27 cellular contexts compared by ENCODE assay signal in genomic region chr3:38493019-38493418, GRCh38. TPM values are rescaled to one million over a fixed set of nuclear protein-coding genes. Genes with fewer than 3 reads are reported as not detected.
A peak's percentile ranks its signal among the peaks of the same experiment; 100 is the strongest.
DNase-seq lines count a peak whose midpoint lies in the region; ATAC-seq, FAIRE-seq and TF ChIP-seq lines count a peak whose summit lies in the region.
"Had no signal": no experiment of that assay in that cellular context is flagged by ENCODE, and none has a peak within 500 bp of the region (broad histone marks: within the 10 kb centered on the region; RNA-seq: fewer than 3 reads in every experiment).

No MANE protein-coding gene starts in this region.

- no peaks in the 10 kb centered on the region for H3K9me1 ChIP-seq in keratinocyte (ENCODE audit: control insufficient read depth, extremely low read depth, insufficient read depth, low read length)

- CTCF ChIA-PET in activated naive CD4-positive, alpha-beta T cell treated with anti-CD3 and anti-CD28 coated beads, Interleukin-2, amount 10 ng/mL, durations not matched to agents 7 days and 5 days (lab: Charles Lee), result no interaction called here

- H3K9ac ChIP-seq in keratinocyte (ENCODE audit: control insufficient read depth, extremely low read depth, insufficient read depth, low read length), result no peak overlapping the region

- H2AFZ ChIP-seq in keratinocyte (ENCODE audit: control insufficient read depth, low read length), result peak overlapping the region; percentile 7

- peaks cover 3% of the 10 kb centered on the region for H3K4me1 ChIP-seq in keratinocyte (ENCODE audit: control insufficient read depth, extremely low read depth, insufficient read depth, low read length)

- FAIRE-seq in keratinocyte (lab: Jason Lieb, UNC), result no peak
- FAIRE-seq: GM19239 had no signal

- peak; percentile 12 for DNase-seq in ACHN
- peak; percentile 59 for DNase-seq in HCEC 1CT
- peak; percentile 12 for DNase-seq in choroid plexus epithelial cell (ENCODE audit: low read depth)
- no peak for DNase-seq in keratinocyte (ENCODE audit: low read depth, low spot score)
- no peak for DNase-seq in activated naive CD4-positive, alpha-beta T cell treated with anti-CD3 and anti-CD28 coated beads, Interleukin-2, amount 10 ng/mL, durations not matched to agents 7 days and 5 days
- no peak for DNase-seq in GM19238 (ENCODE audit: insufficient read length, low spot score)
- DNase-seq: activated CD4-positive, CD25-positive, alpha-beta regulatory T cell; activated T-cell treated with anti-CD3 and anti-CD28 coated beads, Interleukin-2, amount 50 U/mL, for 48 hours; CD4-positive, CD25-positive, alpha-beta regulatory T cell; effector CD4-positive, alpha-beta T cell; foreskin keratinocyte; KG1; kidney glomerular epithelial cell; NCI-H1092 treated with DMSO at 0.1 percent for 48 hours; NCI-H2081 treated with DMSO at 0.1 percent for 48 hours; NCI-H526; stimulated activated CD4-positive, alpha-beta T cell treated with anti-CD3 and anti-CD28 coated beads, Interleukin-12 subunit alpha, Interleukin-12 subunit beta, amount 100 ng/mL, for 4 hours had no signal

- no peaks in the 10 kb centered on the region for H3K79me2 ChIP-seq in keratinocyte (ENCODE audit: control insufficient read depth, insufficient read depth, low read length)

- no peak overlapping the region for H3K4me2 ChIP-seq in keratinocyte (ENCODE audit: control insufficient read depth, extremely low read depth, insufficient read depth, low read depth, low read length)

- no peaks in the 10 kb centered on the region for H3K27me3 Mint-ChIP-seq in activated naive CD4-positive, alpha-beta T cell treated with anti-CD3 and anti-CD28 coated beads, Interleukin-2, amount 10 ng/mL, durations not matched to agents 7 days and 5 days
- H3K27me3 Mint-ChIP-seq: activated naive CD8-positive, alpha-beta T cell; CD4-positive, CD25-positive, alpha-beta regulatory T cell; type B pancreatic cell had no signal

- dilution Hi-C loops in keratinocyte (cut with MboI; ENCODE audit: extremely low pct_ligation_motif_present, low sequenced_read_pairs), result no loop called here

- H3K9me3 Mint-ChIP-seq in activated naive CD4-positive, alpha-beta T cell treated with anti-CD3 and anti-CD28 coated beads, Interleukin-2, amount 10 ng/mL, durations not matched to agents 7 days and 5 days, result no peaks in the 10 kb centered on the region
- H3K9me3 Mint-ChIP-seq: CD4-positive, CD25-positive, alpha-beta regulatory T cell; neural crest cell; T-helper 2 cell treated with Interferon-gamma antibody and Interleukin-4, amounts not matched to agents 5 μg/mL and 100 μg/mL, for 36 hours; type B pancreatic cell had no signal

- no peak for ATAC-seq in HG02798 (IDR thresholded peaks at IDR 0.05; ENCODE audit: poor library complexity, unreplicated experiment)
- ATAC-seq in GM19455 (IDR thresholded peaks at IDR 0.05; ENCODE audit: unreplicated experiment), result no peak
- ATAC-seq: foreskin keratinocyte had no signal

- no peaks in the 10 kb centered on the region for H3K9me3 ChIP-seq in keratinocyte (ENCODE audit: control insufficient read depth, low read depth, low read length)
- H3K9me3 ChIP-seq: HAP-1, SJSA1 had no signal

- H3K27ac ChIP-seq in keratinocyte (ENCODE audit: control insufficient read depth, insufficient read depth, low read length), result no peak overlapping the region
- H3K27ac ChIP-seq: cardiac muscle cell, foreskin keratinocyte, SJSA1 had no signal

- TF ChIP-seq CTCF in choroid plexus epithelial cell (conservative IDR thresholded peaks at IDR 0.05; ENCODE audit: low read depth, low read length) (no peak), keratinocyte (optimal IDR thresholded peaks at IDR 0.05 in 1 of 3, IDR thresholded peaks at IDR 0.05 in 1 of 3, conservative IDR thresholded peaks at IDR 0.05 in 1 of 3; ENCODE audit: extremely low read depth in 1 of 3, insufficient read depth in 2 of 3, low read length in 3 of 3) (no peak)

- H4K20me1 ChIP-seq in keratinocyte (ENCODE audit: control insufficient read depth, extremely low read depth, insufficient read depth, low read length), result no peaks in the 10 kb centered on the region

- in situ Hi-C loops in ACHN (cut with HindIII; ENCODE audit: low pct_ligation_motif_present, low pct_unique_long_range_greater_than_20kb, low sequenced_read_pairs), result no loop called here

- H3K4me3 Mint-ChIP-seq in activated naive CD4-positive, alpha-beta T cell treated with anti-CD3 and anti-CD28 coated beads, Interleukin-2, amount 10 ng/mL, durations not matched to agents 7 days and 5 days, result no peak overlapping the region
- H3K4me3 Mint-ChIP-seq: activated naive CD8-positive, alpha-beta T cell; neural crest cell; T-helper 2 cell treated with Interferon-gamma antibody and Interleukin-4, amounts not matched to agents 5 μg/mL and 100 μg/mL, for 36 hours; type B pancreatic cell had no signal

- H3K4me3 ChIP-seq in choroid plexus epithelial cell (ENCODE audit: low read depth, low read length) (no peak overlapping the region), keratinocyte (ENCODE audit: control insufficient read depth in 2 of 3, extremely low read depth in 1 of 3, insufficient read depth in 2 of 3, low read depth in 1 of 3, low read length in 3 of 3) (no peak overlapping the region)
- H3K4me3 ChIP-seq: cardiac muscle cell, HAP-1, SJSA1 had no signal

- H3K4me1 Mint-ChIP-seq in activated naive CD4-positive, alpha-beta T cell treated with anti-CD3 and anti-CD28 coated beads, Interleukin-2, amount 10 ng/mL, durations not matched to agents 7 days and 5 days, result peaks cover 15% of the 10 kb centered on the region

- no peaks in the 10 kb centered on the region for H3K36me3 ChIP-seq in keratinocyte (ENCODE audit: control insufficient read depth in 2 of 2, extremely low read depth in 1 of 2, insufficient read depth in 2 of 2, low read length in 2 of 2)
- H3K36me3 ChIP-seq: cardiac muscle cell, HAP-1 had no signal

- peaks cover 2% of the 10 kb centered on the region for H3K36me3 Mint-ChIP-seq in activated naive CD4-positive, alpha-beta T cell treated with anti-CD3 and anti-CD28 coated beads, Interleukin-2, amount 10 ng/mL, durations not matched to agents 7 days and 5 days
- H3K36me3 Mint-ChIP-seq: activated naive CD8-positive, alpha-beta T cell; CD4-positive, CD25-positive, alpha-beta regulatory T cell had no signal

- H3K27me3 ChIP-seq in keratinocyte (ENCODE audit: control insufficient read depth, extremely low read depth, insufficient read depth, low read length), result no peaks in the 10 kb centered on the region
- H3K27me3 ChIP-seq: cardiac muscle cell, foreskin keratinocyte, SJSA1 had no signal

- no peak overlapping the region for H3K27ac Mint-ChIP-seq in activated naive CD4-positive, alpha-beta T cell treated with anti-CD3 and anti-CD28 coated beads, Interleukin-2, amount 10 ng/mL, durations not matched to agents 7 days and 5 days
- H3K27ac Mint-ChIP-seq: activated naive CD8-positive, alpha-beta T cell; CD4-positive, CD25-positive, alpha-beta regulatory T cell; T-helper 2 cell treated with Interferon-gamma antibody and Interleukin-4, amounts not matched to agents 5 μg/mL and 100 μg/mL, for 36 hours; type B pancreatic cell had no signal

RNA-seq across cellular contexts. Expression of gene EXOG, which starts 3.1 kb away (rescaled TPM):
- polyA plus RNA-seq in keratinocyte, result 7.8 to 10.3 TPM (median 8.7 TPM) in 3 replicates
- 1.1 TPM for polyA plus RNA-seq in keratinocyte (2011; ENCODE audit: low read depth)
- polyA plus RNA-seq in keratinocyte (2011; cell fraction: cytosol; rRNA removed), result 3.8 and 6.4 TPM in 2 replicates
- polyA plus RNA-seq in keratinocyte (2011; cell fraction: nucleus; rRNA removed), result 20.5 and 20.9 TPM in 2 replicates
- polyA plus RNA-seq in keratinocyte (2012; ENCODE audit: low replicate concordance), result 5.3 and 6.5 TPM in 2 replicates
- polyA minus RNA-seq in keratinocyte, result 1.8 to 9.0 TPM (median 4.1 TPM) in 3 replicates
- polyA minus RNA-seq in keratinocyte (2011; cell fraction: cytosol; rRNA and poly(A)+ RNA removed), result 1.9 TPM
- polyA minus RNA-seq in keratinocyte (2011; cell fraction: nucleus; rRNA and poly(A)+ RNA removed), result 9.2 and 11.8 TPM in 2 replicates

RNA-seq across cellular contexts. Expression of gene ACVR2B, which starts 39.3 kb away (rescaled TPM):
- polyA plus RNA-seq in keratinocyte, result 0.37 to 0.71 TPM (median 0.46 TPM) in 3 replicates
- polyA plus RNA-seq in keratinocyte (2011; ENCODE audit: low read depth), result 0.31 TPM
- polyA plus RNA-seq in keratinocyte (2011; cell fraction: cytosol; rRNA removed), result 0.27 TPM in 2 replicates
- polyA plus RNA-seq in keratinocyte (2011; cell fraction: nucleus; rRNA removed), result 0.83 and 1.0 TPM in 2 replicates
- polyA plus RNA-seq in keratinocyte (2012; ENCODE audit: low replicate concordance), result 0.37 and 0.57 TPM in 2 replicates
- 1.7 to 4.7 TPM (median 1.8 TPM) in 3 replicates for polyA minus RNA-seq in keratinocyte
- 0.77 TPM for polyA minus RNA-seq in keratinocyte (2011; cell fraction: cytosol; rRNA and poly(A)+ RNA removed)
- 1.8 and 2.5 TPM in 2 replicates for polyA minus RNA-seq in keratinocyte (2011; cell fraction: nucleus; rRNA and poly(A)+ RNA removed)

Comparison
In these comparisons a context has a peak if more than half of its experiments do, and no peak if none do; other contexts are left out.
1. DNase-seq: peak in ACHN (single experiment), HCEC 1CT (single experiment) and choroid plexus epithelial cell (single experiment); none in keratinocyte (single experiment), activated naive CD4-positive, alpha-beta T cell treated with anti-CD3 and anti-CD28 coated beads, Interleukin-2, amount 10 ng/mL, durations not matched to agents 7 days and 5 days (single experiment) and GM19238 (single experiment).